In the genomic region with DNA sequence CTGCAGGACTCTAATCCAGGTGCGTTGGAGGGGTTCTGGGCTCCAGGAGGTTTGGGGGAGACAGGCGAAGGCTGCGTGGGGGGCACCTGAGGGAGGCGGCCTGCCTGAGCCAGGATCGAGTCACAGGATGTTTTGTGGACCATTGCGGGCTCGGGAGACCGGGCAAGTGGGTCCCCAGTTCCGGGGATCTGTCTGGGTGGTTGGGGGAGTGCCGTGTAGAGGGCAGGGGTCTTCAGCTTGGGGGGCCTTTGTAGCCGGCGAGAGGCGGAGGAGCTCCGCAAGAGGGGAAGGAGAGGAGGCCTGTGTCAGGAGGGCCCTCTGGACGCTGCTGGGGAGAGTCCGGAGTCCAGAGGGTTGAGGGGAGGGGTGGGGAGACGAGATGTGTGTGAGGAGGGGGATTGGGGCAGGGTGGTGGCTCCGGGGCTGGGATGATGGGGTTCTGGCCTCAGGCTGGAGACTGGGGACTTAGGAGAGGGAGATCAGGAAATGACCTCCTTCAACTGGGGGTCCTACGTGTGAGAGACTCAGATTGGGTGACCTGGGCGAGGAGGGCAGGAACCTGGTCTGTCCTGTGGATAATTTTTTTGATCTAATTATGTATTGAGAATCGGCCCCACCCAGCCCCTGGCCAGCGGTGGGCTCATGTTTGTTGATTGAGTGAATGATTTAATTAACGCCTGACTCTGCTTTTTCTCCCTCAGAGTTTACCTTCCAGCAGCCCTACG, we compare ENCODE assay signal across 8 cellular contexts. TPM values are rescaled to one million over a fixed set of nuclear protein-coding genes. Genes with fewer than 3 reads are reported as not detected.
A peak's percentile ranks its signal among the peaks of the same experiment; 100 is the strongest.
DNase-seq lines count a peak whose midpoint lies in the region; ATAC-seq and TF ChIP-seq lines count a peak whose summit lies in the region.

No MANE protein-coding gene starts in this region.

- H3K36me3 Mint-ChIP-seq in stimulated activated naive CD8-positive, alpha-beta T cell treated with anti-CD3 and anti-CD28 coated beads, Interleukin-15, Interleukin-2, amounts not matched to agents 100 ng/mL and 50 ng/mL, for 24 hours (ENCODE audit: low read depth), result no peaks in the 10 kb centered on the region

- DNase-seq in stimulated activated naive CD8-positive, alpha-beta T cell treated with anti-CD3 and anti-CD28 coated beads, Interleukin-15, Interleukin-2, amounts not matched to agents 100 U/mL and 50 U/mL, for 24 hours, result no peak
- no peak for DNase-seq in brain microvascular endothelial cell
- DNase-seq in vagina (ENCODE audit: extremely low spot score in 2 of 2), result no peak
- no peak for DNase-seq in NK-92 treated with Interleukin-12 subunit alpha and Interleukin-12 subunit beta, amount 100 ng/mL, for 24 hours (lab: John Stamatoyannopoulos, UW)
- no peak for DNase-seq in foreskin melanocyte

- peak overlapping the region; percentile 41 for H3K4me3 Mint-ChIP-seq in stimulated activated naive CD8-positive, alpha-beta T cell treated with anti-CD3 and anti-CD28 coated beads, Interleukin-15, Interleukin-2, amounts not matched to agents 100 ng/mL and 50 ng/mL, for 24 hours

- H3K27ac ChIP-seq in brain microvascular endothelial cell (peak overlapping the region; percentile 18), mesodermal cell (ENCODE audit: low read depth, low read length, severe bottlenecking) (no peak overlapping the region), vagina (peak overlapping the region; percentile 55)

- H3K4me1 Mint-ChIP-seq in stimulated activated naive CD8-positive, alpha-beta T cell treated with anti-CD3 and anti-CD28 coated beads, Interleukin-15, Interleukin-2, amounts not matched to agents 100 ng/mL and 50 ng/mL, for 24 hours (ENCODE audit: low read depth), result peaks cover 30% of the 10 kb centered on the region

- H3K36me3 ChIP-seq in brain microvascular endothelial cell (replicated peaks) (peaks cover 18% of the 10 kb centered on the region), mesodermal cell (ENCODE audit: control insufficient read depth, insufficient read depth, low read length) (peaks cover 47% of the 10 kb centered on the region), vagina (no peaks in the 10 kb centered on the region)

- TF ChIP-seq CTCF in brain microvascular endothelial cell (IDR thresholded peaks at IDR 0.05; ENCODE audit: low read depth, low read length, missing control alignments) (no peak), vagina (IDR thresholded peaks at IDR 0.05) (no peak)

- peaks cover 46% of the 10 kb centered on the region for H3K4me1 ChIP-seq in mesodermal cell (ENCODE audit: control insufficient read depth, insufficient read depth, low read length, poor library complexity, severe bottlenecking)
- H3K4me1 ChIP-seq in vagina, result peaks cover 64% of the 10 kb centered on the region

- in situ Hi-C loops in brain microvascular endothelial cell (cut with HindIII; ENCODE audit: low pct_ligation_motif_present, low sequenced_read_pairs), result no loop called here

- no peak overlapping the region for H3K27ac Mint-ChIP-seq in stimulated activated naive CD8-positive, alpha-beta T cell treated with anti-CD3 and anti-CD28 coated beads, Interleukin-15, Interleukin-2, amounts not matched to agents 100 ng/mL and 50 ng/mL, for 24 hours

- H3K4me3 ChIP-seq in brain microvascular endothelial cell (ENCODE audit: low read depth, low read length), result peak overlapping the region; percentile 97
- H3K4me3 ChIP-seq in mesodermal cell (ENCODE audit: extremely low read depth, insufficient read depth, low read length, poor library complexity, severe bottlenecking), result peak overlapping the region; percentile 99
- peak overlapping the region; percentile 44 to 55 for H3K4me3 ChIP-seq in vagina

- no peak for TF ChIP-seq POLR2A in vagina (IDR thresholded peaks at IDR 0.05)

- H3K27me3 ChIP-seq in brain microvascular endothelial cell (replicated peaks) (no peaks in the 10 kb centered on the region), vagina (no peaks in the 10 kb centered on the region)

- no peaks in the 10 kb centered on the region for H3K9me3 Mint-ChIP-seq in stimulated activated naive CD8-positive, alpha-beta T cell treated with anti-CD3 and anti-CD28 coated beads, Interleukin-15, Interleukin-2, amounts not matched to agents 100 ng/mL and 50 ng/mL, for 24 hours

- H3K27me3 Mint-ChIP-seq in stimulated activated naive CD8-positive, alpha-beta T cell treated with anti-CD3 and anti-CD28 coated beads, Interleukin-15, Interleukin-2, amounts not matched to agents 100 ng/mL and 50 ng/mL, for 24 hours, result peaks cover 6% of the 10 kb centered on the region

- intact Hi-C loops in vagina (cut with DNase I), result loop anchor here (5.0 kb wide), 1 partner anchor 364 kb away; no protein-coding TSS in a partner anchor

- ATAC-seq in stimulated activated naive CD8-positive, alpha-beta T cell treated with anti-CD3 and anti-CD28 coated beads, Interleukin-15, Interleukin-2, amounts not matched to agents 100 U/mL and 50 U/mL, for 24 hours, result no peak
- no peak for ATAC-seq in GM19455 (IDR thresholded peaks at IDR 0.05; ENCODE audit: unreplicated experiment)

- no peaks in the 10 kb centered on the region for H3K9me3 ChIP-seq in mesodermal cell (ENCODE audit: control insufficient read depth, low read length)
- no peaks in the 10 kb centered on the region for H3K9me3 ChIP-seq in vagina

- WGBS in mesodermal cell (ENCODE audit: insufficient coverage in 2 of 2), 2 experiments, result 13 to 14% methylated on average over 12 to 21 of the region's 24 CpGs

RNA-seq across cellular contexts. Expression of a gene that starts 0.5 kb away (rescaled TPM):
- polyA plus RNA-seq in mesodermal cell (2013, experiment 1 of 2), result 62.2 TPM
- polyA plus RNA-seq in mesodermal cell (2013, experiment 2 of 2), result 48.4 TPM
- 19.9 TPM for total RNA-seq in vagina

RNA-seq across cellular contexts. Expression of a gene that starts 47.1 kb away (rescaled TPM):
- 84.5 TPM for polyA plus RNA-seq in mesodermal cell (2013, experiment 1 of 2)
- 76.5 TPM for polyA plus RNA-seq in mesodermal cell (2013, experiment 2 of 2)
- total RNA-seq in vagina, result 153 TPM
